15 cellular contexts compared by ENCODE assay signal in the genomic region with DNA sequence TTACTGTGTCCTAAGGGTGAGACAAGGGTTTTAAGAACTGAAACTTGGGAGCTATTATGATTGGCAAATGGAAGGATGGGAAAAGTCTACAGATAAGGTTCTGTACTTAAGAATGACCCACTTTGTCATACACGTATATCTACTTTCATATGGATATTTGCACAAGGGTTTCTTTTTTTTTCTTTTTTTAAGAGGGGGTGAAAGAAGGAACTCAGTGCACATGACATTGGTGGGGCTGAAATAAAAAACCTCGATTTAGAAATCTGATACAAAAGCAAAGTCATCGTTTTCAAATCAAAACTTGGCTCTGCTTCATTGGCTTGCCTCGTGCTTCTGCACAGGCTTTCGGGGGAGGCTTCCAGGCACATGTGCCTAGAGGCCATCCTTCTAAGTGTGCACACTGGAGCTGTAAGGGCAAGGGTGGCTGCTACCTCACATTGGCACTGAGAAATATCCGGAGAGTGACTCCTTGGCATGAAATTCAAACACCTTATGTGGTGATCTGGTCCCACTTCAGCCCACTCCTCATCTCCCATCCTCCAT. TPM values are rescaled to one million over a fixed set of nuclear protein-coding genes. Genes with fewer than 3 reads are reported as not detected.
A peak's percentile ranks its signal among the peaks of the same experiment; 100 is the strongest.
DNase-seq lines count a peak whose midpoint lies in the region; ATAC-seq and TF ChIP-seq lines count a peak whose summit lies in the region.
"Had no signal": no experiment of that assay in that cellular context is flagged by ENCODE, and none has a peak within 500 bp of the region (broad histone marks: within the 10 kb centered on the region; RNA-seq: fewer than 3 reads in every experiment).

No MANE protein-coding gene starts in this region.

- H3F3A ChIP-seq in DOHH2 (ENCODE audit: control insufficient read depth, insufficient read depth): no peaks in the 10 kb centered on the region

- no peak for TF ChIP-seq POLR2A in esophagus muscularis mucosa (IDR thresholded peaks at IDR 0.05; ENCODE audit: low read depth)

- peaks cover 16% of the 10 kb centered on the region for H3K4me1 Mint-ChIP-seq in endothelial cell (ENCODE audit: unreplicated experiment)
- peaks cover 48% of the 10 kb centered on the region for H3K4me1 Mint-ChIP-seq in stimulated activated memory B cell treated with anti-CD40 and anti-IgM and Interleukin-4, amounts not matched to agents 10 μg/mL and 1 μg/mL and 100 μg/mL, for 72 hours
- H3K4me1 Mint-ChIP-seq in naive thymus-derived CD8-positive, alpha-beta T cell: peaks cover 0 to 6% (median 0%) of the 10 kb centered on the region in 4 donors

- H3K36me3 Mint-ChIP-seq in endothelial cell (ENCODE audit: low read depth, unreplicated experiment): no peaks in the 10 kb centered on the region
- no peaks in the 10 kb centered on the region for H3K36me3 Mint-ChIP-seq in stimulated activated memory B cell treated with anti-CD40 and anti-IgM and Interleukin-4, amounts not matched to agents 10 μg/mL and 1 μg/mL and 100 μg/mL, for 72 hours
- no peaks in the 10 kb centered on the region for H3K36me3 Mint-ChIP-seq in naive thymus-derived CD8-positive, alpha-beta T cell

- no peaks in the 10 kb centered on the region for H3K9me2 ChIP-seq in DOHH2 (replicated peaks; ENCODE audit: control insufficient read depth, low read length)

- POLR2A ChIA-PET in naive thymus-derived CD8-positive, alpha-beta T cell (lab: Charles Lee): no interaction called here

- H3K27me3 ChIP-seq in DOHH2 (ENCODE audit: control insufficient read depth, low read length) (no peaks in the 10 kb centered on the region), esophagus muscularis mucosa (peaks cover 0 to 13% (median 0%) of the 10 kb centered on the region in 4 donors)

- H3K4me3 ChIP-seq in DOHH2 (ENCODE audit: low read length): peak overlapping the region; percentile 36
- H3K4me3 ChIP-seq in esophagus muscularis mucosa: no peak overlapping the region

- H3K27ac ChIP-seq in DOHH2 (ENCODE audit: low read depth, low read length): no peak overlapping the region
- no peak overlapping the region for H3K27ac ChIP-seq in esophagus muscularis mucosa (replicated peaks in 1 of 4)

- peak; percentile 21 for ATAC-seq in HG02610 (IDR thresholded peaks at IDR 0.05; ENCODE audit: unreplicated experiment)
- ATAC-seq in stimulated activated memory B cell treated with anti-CD40 and anti-IgM and Interleukin-4, amounts not matched to agents 10 μg/mL and 1 μg/mL and 100 μg/mL, for 72 hours: no peak
- ATAC-seq in naive thymus-derived CD8-positive, alpha-beta T cell: no peak
- ATAC-seq: Panc1 had no signal

- TF ChIP-seq CTCF in DOHH2 (IDR thresholded peaks at IDR 0.05; ENCODE audit: low read depth, low read length, poor library complexity, severe bottlenecking): no peak
- no peak for TF ChIP-seq CTCF in endothelial cell (IDR thresholded peaks at IDR 0.05; ENCODE audit: unreplicated experiment)
- no peak for TF ChIP-seq CTCF in esophagus muscularis mucosa (IDR thresholded peaks at IDR 0.05)

- H3K9me3 ChIP-seq in DOHH2 (ENCODE audit: control insufficient read depth, insufficient read depth, low read length) (no peaks in the 10 kb centered on the region), esophagus muscularis mucosa (no peaks in the 10 kb centered on the region)

- no peak overlapping the region for H3K4me3 Mint-ChIP-seq in endothelial cell (ENCODE audit: unreplicated experiment)
- H3K4me3 Mint-ChIP-seq in stimulated activated memory B cell treated with anti-CD40 and anti-IgM and Interleukin-4, amounts not matched to agents 10 μg/mL and 1 μg/mL and 100 μg/mL, for 72 hours: no peak overlapping the region
- H3K4me3 Mint-ChIP-seq in naive thymus-derived CD8-positive, alpha-beta T cell: no peak overlapping the region
- H3K4me3 Mint-ChIP-seq: B cell had no signal

- whole genome bisulfite sequencing in esophagus muscularis mucosa: 56% methylated on average over 6 of the region's 6 CpGs

- peaks cover 2% of the 10 kb centered on the region for H3K27me3 Mint-ChIP-seq in endothelial cell (ENCODE audit: unreplicated experiment)
- no peaks in the 10 kb centered on the region for H3K27me3 Mint-ChIP-seq in stimulated activated memory B cell treated with anti-CD40 and anti-IgM and Interleukin-4, amounts not matched to agents 10 μg/mL and 1 μg/mL and 100 μg/mL, for 72 hours
- H3K27me3 Mint-ChIP-seq in naive thymus-derived CD8-positive, alpha-beta T cell: peaks cover 3 to 10% (median 5%) of the 10 kb centered on the region in 5 donors

- DNase-seq in endothelial cell (ENCODE audit: low spot score): no peak
- no peak for DNase-seq in naive thymus-derived CD8-positive, alpha-beta T cell
- DNase-seq in esophagus muscularis mucosa (ENCODE audit: extremely low spot score): no peak
- DNase-seq in hypothalamus (lab: John Stamatoyannopoulos, UW): no peak
- DNase-seq: DMS 273 treated with DMSO at 0.1 percent for 48 hours, NCI-H1105, NCI-H1694 treated with DMSO at 0.1 percent for 48 hours, NCI-H446 treated with DMSO at 0.1 percent for 48 hours, NCI-H748 treated with DMSO at 0.1 percent for 48 hours, SHP77 had no signal

- H3K36me3 ChIP-seq in DOHH2 (ENCODE audit: control insufficient read depth, low read length) (no peaks in the 10 kb centered on the region), esophagus muscularis mucosa (no peaks in the 10 kb centered on the region)

- peak overlapping the region; percentile 9 for H3K27ac Mint-ChIP-seq in endothelial cell (ENCODE audit: unreplicated experiment)
- peak overlapping the region; percentile 61 for H3K27ac Mint-ChIP-seq in stimulated activated memory B cell treated with anti-CD40 and anti-IgM and Interleukin-4, amounts not matched to agents 10 μg/mL and 1 μg/mL and 100 μg/mL, for 72 hours
- H3K27ac Mint-ChIP-seq in naive thymus-derived CD8-positive, alpha-beta T cell: no peak overlapping the region
- H3K27ac Mint-ChIP-seq: B cell had no signal

- no peaks in the 10 kb centered on the region for H4K20me1 ChIP-seq in DOHH2 (ENCODE audit: control insufficient read depth, insufficient read depth, low read depth, low read length)

- no peaks in the 10 kb centered on the region for H3K79me2 ChIP-seq in DOHH2 (ENCODE audit: control insufficient read depth, low read length)

- H3K4me1 ChIP-seq in DOHH2 (ENCODE audit: control insufficient read depth, low read length) (peaks cover 17% of the 10 kb centered on the region), esophagus muscularis mucosa (no peaks in the 10 kb centered on the region)

- H3K9me3 Mint-ChIP-seq in endothelial cell (ENCODE audit: unreplicated experiment): no peaks in the 10 kb centered on the region
- no peaks in the 10 kb centered on the region for H3K9me3 Mint-ChIP-seq in stimulated activated memory B cell treated with anti-CD40 and anti-IgM and Interleukin-4, amounts not matched to agents 10 μg/mL and 1 μg/mL and 100 μg/mL, for 72 hours
- peaks cover 0 to 2% (median 0%) of the 10 kb centered on the region in 9 donors for H3K9me3 Mint-ChIP-seq in naive thymus-derived CD8-positive, alpha-beta T cell

- intact Hi-C loops in esophagus muscularis mucosa (cut with DNase I): no loop called here

- peak overlapping the region; percentile 47 for H3K4me2 ChIP-seq in DOHH2 (ENCODE audit: low read length)

- no peak for TF ChIP-seq EP300 in esophagus muscularis mucosa (IDR thresholded peaks at IDR 0.05)

RNA-seq across cellular contexts. Expression of a gene that starts 31.1 kb away (rescaled TPM):
- total RNA-seq in endothelial cell (ENCODE audit: unreplicated experiment) (25.1 TPM), esophagus muscularis mucosa (1 to 10 TPM in 3 of 4 donors, not detected in 1; 2.6 to 6.3 (median 5.5) TPM)
- total RNA-seq in naive thymus-derived CD8-positive, alpha-beta T cell: 1 to 10 TPM; 2.7 to 4.2 TPM
- polyA plus RNA-seq in naive thymus-derived CD8-positive, alpha-beta T cell: 10 to 100 TPM in 1 of 3 donors, 1 to 10 TPM in 2; 7.1 to 18.9 (median 8.9) TPM

RNA-seq across cellular contexts. Expression of a gene that starts 33.9 kb away (rescaled TPM):
- total RNA-seq in endothelial cell (ENCODE audit: unreplicated experiment): 53.1 TPM
- total RNA-seq in naive thymus-derived CD8-positive, alpha-beta T cell: 10 to 100 TPM; 94.2 to 95.0 TPM
- 10 to 100 TPM; 70.5 to 79.8 (median 71.1) TPM for polyA plus RNA-seq in naive thymus-derived CD8-positive, alpha-beta T cell
- 10 to 100 TPM; 43.5 to 82.0 (median 69.5) TPM for total RNA-seq in esophagus muscularis mucosa

RNA-seq across cellular contexts. Expression of a gene that starts 52.9 kb away (rescaled TPM):
- total RNA-seq in endothelial cell (ENCODE audit: unreplicated experiment): 3.2 TPM
- total RNA-seq in naive thymus-derived CD8-positive, alpha-beta T cell: under 1 TPM; 0.47 to 0.49 TPM
- polyA plus RNA-seq in naive thymus-derived CD8-positive, alpha-beta T cell: under 1 TPM; 0.15 to 0.47 (median 0.24) TPM
- 1 to 10 TPM; 3.0 to 9.6 (median 5.8) TPM for total RNA-seq in esophagus muscularis mucosa

Comparison
In these comparisons a context has a peak if more than half of its experiments do, and no peak if none do; other contexts are left out.
1. H3K27ac Mint-ChIP-seq: peak in endothelial cell (single experiment) and stimulated activated memory B cell treated with anti-CD40 and anti-IgM and Interleukin-4, amounts not matched to agents 10 μg/mL and 1 μg/mL and 100 μg/mL, for 72 hours (single experiment); none in naive thymus-derived CD8-positive, alpha-beta T cell (0 of 10).